ENCODE assay signal across 29 cellular contexts in the genomic region with DNA sequence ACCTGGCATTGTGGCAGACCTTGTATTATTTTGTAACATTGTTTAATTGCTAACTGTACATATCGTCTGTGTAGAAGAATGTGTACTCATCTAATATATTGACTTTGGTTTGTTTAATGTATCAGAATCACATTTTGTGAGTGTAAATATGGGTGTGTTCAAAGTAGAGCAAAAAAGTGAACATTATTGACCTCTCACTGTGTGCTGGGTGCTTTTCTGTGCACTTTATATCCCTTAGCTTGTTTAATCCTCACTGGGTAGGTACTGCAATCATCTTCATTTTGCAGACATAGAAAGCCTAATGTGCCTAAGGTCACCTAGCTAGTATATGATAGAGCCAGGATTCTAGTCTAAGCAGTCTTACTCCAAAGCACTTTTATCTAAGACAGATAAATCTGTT.
"Had no signal": no experiment of that assay in that cellular context is flagged by ENCODE, and none has a peak within 500 bp of the region (broad histone marks: within the 10 kb centered on the region; RNA-seq: fewer than 3 reads in every experiment).

No MANE protein-coding gene starts in this region.

- H3K9me3 Mint-ChIP-seq: activated CD4-positive, alpha-beta memory T cell treated with anti-CD3 and anti-CD28 coated beads, Interleukin-2, amount 10 ng/mL, durations not matched to agents 7 days and 5 days; activated CD4-positive, alpha-beta T cell treated with anti-CD3 and anti-CD28 coated beads, Interleukin-2, amount 10 ng/mL, durations not matched to agents 7 days and 5 days; activated naive CD4-positive, alpha-beta T cell treated with anti-CD3 and anti-CD28 coated beads, Interleukin-2, amount 10 ng/mL, durations not matched to agents 7 days and 5 days; activated naive CD4-positive, alpha-beta T cell treated with anti-CD3 and anti-CD28 coated beads, Interleukin-2, amount 50 U/mL, for 72 hours; activated T-cell treated with anti-CD3 and anti-CD28 coated beads, Interleukin-2, amount 50 U/mL, for 24 hours; activated T-cell treated with anti-CD3 and anti-CD28 coated beads, Interleukin-2, amount 50 U/mL, for 72 hours; brain; endodermal cell had no signal

- H3K4me1 Mint-ChIP-seq: activated CD4-positive, alpha-beta memory T cell treated with anti-CD3 and anti-CD28 coated beads, Interleukin-2, amount 10 ng/mL, durations not matched to agents 7 days and 5 days; activated CD4-positive, alpha-beta T cell treated with anti-CD3 and anti-CD28 coated beads, Interleukin-2, amount 10 ng/mL, durations not matched to agents 7 days and 5 days; activated naive CD4-positive, alpha-beta T cell treated with anti-CD3 and anti-CD28 coated beads, Interleukin-2, amount 10 ng/mL, durations not matched to agents 7 days and 5 days; activated naive CD8-positive, alpha-beta T cell treated with anti-CD3 and anti-CD28 coated beads, Interleukin-2, amount 10 ng/mL, durations not matched to agents 7 days and 5 days; brain had no signal

- H3K4me1 ChIP-seq: ascending aorta, breast epithelium, colonic mucosa had no signal

- DNase-seq: activated CD4-positive, alpha-beta memory T cell treated with anti-CD3 and anti-CD28 coated beads, Interleukin-2, amount 10 ng/mL, durations not matched to agents 7 days and 5 days; activated CD4-positive, alpha-beta T cell treated with anti-CD3 and anti-CD28 coated beads for 1 hour; activated CD4-positive, alpha-beta T cell treated with anti-CD3 and anti-CD28 coated beads for 4 hours; activated CD4-positive, alpha-beta T cell treated with anti-CD3 and anti-CD28 coated beads, Interleukin-2, amount 10 ng/mL, durations not matched to agents 7 days and 5 days; activated CD4-positive, alpha-beta T cell treated with anti-CD3 and anti-CD28 coated beads, Interleukin-2, amount 50 U/mL, for 4 hours; activated CD8-positive, alpha-beta memory T cell treated with anti-CD3 and anti-CD28 coated beads, Interleukin-2, amount 50 U/mL, for 48 hours; activated gamma-delta T cell; activated naive CD4-positive, alpha-beta T cell; activated naive CD4-positive, alpha-beta T cell treated with anti-CD3 and anti-CD28 coated beads, Interleukin-2, amount 10 ng/mL, durations not matched to agents 7 days and 5 days; activated naive CD8-positive, alpha-beta T cell treated with anti-CD3 and anti-CD28 coated beads, Interleukin-2, amount 10 ng/mL, durations not matched to agents 7 days and 5 days; activated T-cell treated with anti-CD3 and anti-CD28 coated beads for 4 hours; activated T-cell treated with anti-CD3 and anti-CD28 coated beads, Interleukin-2, amount 50 U/mL, for 24 hours; activated T-cell treated with anti-CD3 and anti-CD28 coated beads, Interleukin-2, amount 50 U/mL, for 72 hours; central memory CD4-positive, alpha-beta T cell; cerebellar nuclear complex; colonic mucosa; effector memory CD4-positive, alpha-beta T cell; endodermal cell; foreskin fibroblast; head of caudate nucleus; T-helper 2 cell had no signal

- FAIRE-seq: frontal cortex had no signal

- H3K4me3 ChIP-seq: ascending aorta, breast epithelium, cardiac muscle cell, colonic mucosa had no signal

- H3K27ac Mint-ChIP-seq: activated CD4-positive, alpha-beta memory T cell treated with anti-CD3 and anti-CD28 coated beads, Interleukin-2, amount 10 ng/mL, durations not matched to agents 7 days and 5 days; activated CD4-positive, alpha-beta T cell treated with anti-CD3 and anti-CD28 coated beads, Interleukin-2, amount 10 ng/mL, durations not matched to agents 7 days and 5 days; activated naive CD4-positive, alpha-beta T cell treated with anti-CD3 and anti-CD28 coated beads, Interleukin-2, amount 10 ng/mL, durations not matched to agents 7 days and 5 days; activated naive CD4-positive, alpha-beta T cell treated with anti-CD3 and anti-CD28 coated beads, Interleukin-2, amount 50 U/mL, for 72 hours; activated naive CD8-positive, alpha-beta T cell treated with anti-CD3 and anti-CD28 coated beads, Interleukin-2, amount 10 ng/mL, durations not matched to agents 7 days and 5 days; activated T-cell treated with anti-CD3 and anti-CD28 coated beads, Interleukin-2, amount 50 U/mL, for 24 hours; activated T-cell treated with anti-CD3 and anti-CD28 coated beads, Interleukin-2, amount 50 U/mL, for 72 hours; brain; endodermal cell; WTC11 had no signal

- H3K27me3 Mint-ChIP-seq: activated CD4-positive, alpha-beta memory T cell treated with anti-CD3 and anti-CD28 coated beads, Interleukin-2, amount 10 ng/mL, durations not matched to agents 7 days and 5 days; activated CD4-positive, alpha-beta T cell treated with anti-CD3 and anti-CD28 coated beads, Interleukin-2, amount 10 ng/mL, durations not matched to agents 7 days and 5 days; activated naive CD4-positive, alpha-beta T cell treated with anti-CD3 and anti-CD28 coated beads, Interleukin-2, amount 10 ng/mL, durations not matched to agents 7 days and 5 days; activated naive CD8-positive, alpha-beta T cell treated with anti-CD3 and anti-CD28 coated beads, Interleukin-2, amount 10 ng/mL, durations not matched to agents 7 days and 5 days; activated T-cell treated with anti-CD3 and anti-CD28 coated beads, Interleukin-2, amount 50 U/mL, for 24 hours; brain had no signal

- H3K4me3 Mint-ChIP-seq: activated CD4-positive, alpha-beta memory T cell treated with anti-CD3 and anti-CD28 coated beads, Interleukin-2, amount 10 ng/mL, durations not matched to agents 7 days and 5 days; activated CD4-positive, alpha-beta T cell treated with anti-CD3 and anti-CD28 coated beads, Interleukin-2, amount 10 ng/mL, durations not matched to agents 7 days and 5 days; activated naive CD4-positive, alpha-beta T cell treated with anti-CD3 and anti-CD28 coated beads, Interleukin-2, amount 10 ng/mL, durations not matched to agents 7 days and 5 days; activated naive CD8-positive, alpha-beta T cell treated with anti-CD3 and anti-CD28 coated beads, Interleukin-2, amount 10 ng/mL, durations not matched to agents 7 days and 5 days; activated T-cell treated with anti-CD3 and anti-CD28 coated beads, Interleukin-2, amount 50 U/mL, for 24 hours; activated T-cell treated with anti-CD3 and anti-CD28 coated beads, Interleukin-2, amount 50 U/mL, for 72 hours; brain; endodermal cell; WTC11 had no signal

- H3K36me3 ChIP-seq: ascending aorta, breast epithelium, cardiac muscle cell, colonic mucosa had no signal

- H3K9me3 ChIP-seq: ascending aorta, breast epithelium, colonic mucosa had no signal

- ATAC-seq: activated naive CD4-positive, alpha-beta T cell treated with anti-CD3 and anti-CD28 coated beads, Interleukin-2, amount 50 U/mL, for 72 hours; activated T-cell treated with anti-CD3 and anti-CD28 coated beads, Interleukin-2, amount 50 U/mL, for 72 hours; esophagus mucosa; WTC11 had no signal
